Comparison of ENCODE assay signal across 11 cellular contexts in genomic region chr20:51596656-51597388, GRCh38.
"Had no signal": no experiment of that assay in that cellular context is flagged by ENCODE, and none has a peak within 500 bp of the region (broad histone marks: within the 10 kb centered on the region; RNA-seq: fewer than 3 reads in every experiment).

No MANE protein-coding gene starts in this region.

- H3K27ac Mint-ChIP-seq: activated CD4-positive, alpha-beta memory T cell treated with anti-CD3 and anti-CD28 coated beads for 36 hours; endodermal cell; stimulated activated memory B cell treated with anti-CD40 and anti-IgM and Interleukin-4, amounts not matched to agents 10 μg/mL and 1 μg/mL and 100 μg/mL, for 72 hours had no signal

- H3K9me3 Mint-ChIP-seq: activated CD4-positive, alpha-beta memory T cell treated with anti-CD3 and anti-CD28 coated beads for 36 hours; activated T-cell treated with anti-CD3 and anti-CD28 coated beads, Interleukin-2, amount 50 U/mL, for 4 hours; endodermal cell; naive thymus-derived CD8-positive, alpha-beta T cell; stimulated activated memory B cell treated with anti-CD40 and anti-IgM and Interleukin-4, amounts not matched to agents 10 μg/mL and 1 μg/mL and 100 μg/mL, for 72 hours had no signal

- ATAC-seq: naive thymus-derived CD8-positive, alpha-beta T cell had no signal

- DNase-seq: activated CD4-positive, alpha-beta memory T cell treated with anti-CD3 and anti-CD28 coated beads for 36 hours; activated CD4-positive, alpha-beta T cell treated with anti-CD3 and anti-CD28 coated beads for 1 hour; activated T-cell treated with anti-CD3 and anti-CD28 coated beads, Interleukin-2, amount 50 U/mL, for 4 hours; endodermal cell; hippocampal formation; left ventricle myocardium inferior; naive thymus-derived CD8-positive, alpha-beta T cell; stimulated activated CD4-positive, alpha-beta T cell treated with anti-CD3 and anti-CD28 coated beads, Interleukin-2, amount 100 ng/mL, for 48 hours; T-helper 1 cell; tibial artery had no signal

- H3K4me3 Mint-ChIP-seq: activated CD4-positive, alpha-beta memory T cell treated with anti-CD3 and anti-CD28 coated beads for 36 hours; activated T-cell treated with anti-CD3 and anti-CD28 coated beads, Interleukin-2, amount 50 U/mL, for 4 hours; endodermal cell; stimulated activated memory B cell treated with anti-CD40 and anti-IgM and Interleukin-4, amounts not matched to agents 10 μg/mL and 1 μg/mL and 100 μg/mL, for 72 hours had no signal

- H3K36me3 Mint-ChIP-seq: activated CD4-positive, alpha-beta memory T cell treated with anti-CD3 and anti-CD28 coated beads for 36 hours; naive thymus-derived CD8-positive, alpha-beta T cell; stimulated activated memory B cell treated with anti-CD40 and anti-IgM and Interleukin-4, amounts not matched to agents 10 μg/mL and 1 μg/mL and 100 μg/mL, for 72 hours had no signal
